8 cellular contexts compared by ENCODE assay signal in the genomic region with DNA sequence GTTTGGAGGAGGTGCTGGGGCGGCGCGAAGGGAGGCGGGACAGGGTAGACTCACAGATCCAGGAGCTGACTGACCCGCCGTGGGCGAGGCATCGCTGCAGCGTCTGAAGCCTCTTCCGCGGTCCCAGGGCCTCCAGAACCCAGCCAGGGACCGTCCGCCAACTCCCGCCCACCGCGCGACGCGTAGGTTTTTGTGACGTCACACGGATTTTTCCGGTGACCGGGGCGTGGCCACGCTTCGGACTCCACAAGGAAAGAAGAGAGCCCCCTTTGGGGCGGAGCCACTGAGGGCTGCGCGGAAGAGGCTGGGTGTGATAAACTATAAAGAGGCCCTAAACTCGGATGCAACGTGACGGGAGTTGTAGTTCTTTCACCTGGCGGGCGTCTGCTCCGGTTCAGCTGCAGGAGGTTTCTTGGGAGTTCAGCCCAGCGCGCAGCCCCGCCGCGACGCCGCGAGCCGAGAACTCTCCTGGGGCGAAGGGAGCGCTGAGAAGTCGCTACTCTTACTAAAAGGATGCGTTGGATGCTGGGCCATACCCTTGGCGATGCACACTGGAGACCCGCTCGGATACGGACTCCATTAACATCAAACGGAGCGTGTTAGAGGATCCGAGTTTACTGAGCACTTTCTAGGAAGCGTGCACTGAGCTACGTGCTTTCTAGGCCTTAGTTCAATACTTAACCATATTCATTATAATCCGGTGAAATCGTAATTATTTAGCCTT. TPM values are rescaled to one million over a fixed set of nuclear protein-coding genes. Genes with fewer than 3 reads are reported as not detected.
DNase-seq lines count a peak whose midpoint lies in the region; ATAC-seq, FAIRE-seq and TF ChIP-seq lines count a peak whose summit lies in the region.

AMN1 (minus strand) TSS at position 105 of the 724 bp plus-strand sequence; CDS start at position 92, 13 bp downstream.

- peak; percentile 83 for FAIRE-seq in pancreas (lab: Jason Lieb, UNC)

- H3K36me3 ChIP-seq in SU-DHL-6 (ENCODE audit: low read length) = no peaks in the 10 kb centered on the region
- H3K36me3 ChIP-seq in adipocyte (ENCODE audit: control insufficient read depth, insufficient read depth, low read length, severe bottlenecking) = no peaks in the 10 kb centered on the region
- H3K36me3 ChIP-seq in cardiac muscle cell = no peaks in the 10 kb centered on the region
- H3K36me3 ChIP-seq in pancreas = no peaks in the 10 kb centered on the region
- H3K36me3 ChIP-seq in tibial artery = no peaks in the 10 kb centered on the region

- H3K9ac ChIP-seq in SU-DHL-6 (ENCODE audit: low read length) (peak within 1 kb of the TSS; percentile 95), adipocyte (ENCODE audit: low read length) (peak within 1 kb of the TSS; percentile 96)

- H3K4me3 ChIP-seq in GM12865 (ENCODE audit: low read depth, low read length) (peak within 1 kb of the TSS; percentile 97), SU-DHL-6 (ENCODE audit: insufficient read depth, low read length, poor library complexity, severe bottlenecking) (peak within 1 kb of the TSS; percentile 91), adipocyte (ENCODE audit: low read length) (peak within 1 kb of the TSS; percentile 95), cardiac muscle cell (peak within 1 kb of the TSS; percentile 63), pancreas (peak within 1 kb of the TSS; percentile 55 to 56 (median 55)), tibial artery (peak within 1 kb of the TSS; percentile 63 to 66)

- H3K4me2 ChIP-seq in SU-DHL-6 (ENCODE audit: low read depth, low read length, poor library complexity, severe bottlenecking) = peak within 1 kb of the TSS; percentile 81

- DNase-seq in GM12865 (ENCODE audit: low read depth) (peak; percentile 100), NCI-H1417 (lab: John Stamatoyannopoulos, UW) (peak; percentile 100), adipocyte (ENCODE audit: low read depth) (peak; percentile 99), cardiac muscle cell (ENCODE audit: low read depth in 1 of 2, low spot score in 1 of 2) (peak; percentile 99 to 100), pancreas (peak; percentile 98 to 100 (median 99)), tibial artery (peak; percentile 100)

- intact Hi-C loops in pancreas (cut with DNase I) = no loop called here
- intact Hi-C loops in tibial artery (cut with DNase I; ENCODE audit: low total_unique reads) = loop anchor here (10.0 kb wide), 2 partner anchors 64 to 236 kb away; no protein-coding TSS in a partner anchor

- H2AFZ ChIP-seq in SU-DHL-6 (ENCODE audit: low read depth, low read length, severe bottlenecking) = peak within 1 kb of the TSS; percentile 62

- TF ChIP-seq CTCF in GM12865 (IDR thresholded peaks at IDR 0.05; ENCODE audit: insufficient read depth, low read depth, low read length, missing control alignments) (no peak), SU-DHL-6 (IDR thresholded peaks at IDR 0.05; ENCODE audit: insufficient read depth, low read length, poor library complexity, severe bottlenecking) (no peak), cardiac muscle cell (IDR thresholded peaks at IDR 0.05; ENCODE audit: low read depth, low read length) (no peak), pancreas (IDR thresholded peaks at IDR 0.05) (no peak), tibial artery (IDR thresholded peaks at IDR 0.05) (peak; percentile 6 to 35)

- WGBS in pancreas, 2 donors = 1% methylated on average over 59 of the region's 59 CpGs

- H3F3A ChIP-seq in SU-DHL-6 (ENCODE audit: insufficient read depth) = peaks cover 12% of the 10 kb centered on the region

- no peaks in the 10 kb centered on the region for H3K79me2 ChIP-seq in SU-DHL-6 (ENCODE audit: insufficient read depth, low read length)

- H3K27me3 ChIP-seq in SU-DHL-6 (ENCODE audit: low read length) (no peaks in the 10 kb centered on the region), adipocyte (replicated peaks; ENCODE audit: control insufficient read depth, insufficient read depth, low read length) (no peaks in the 10 kb centered on the region), cardiac muscle cell (no peaks in the 10 kb centered on the region), pancreas (no peaks in the 10 kb centered on the region), tibial artery (no peaks in the 10 kb centered on the region)

- H3K9me3 ChIP-seq in SU-DHL-6 (ENCODE audit: insufficient read depth, low read length) (no peaks in the 10 kb centered on the region), adipocyte (ENCODE audit: control insufficient read depth, low read length) (no peaks in the 10 kb centered on the region), cardiac muscle cell (ENCODE audit: low read depth) (no peaks in the 10 kb centered on the region), pancreas (no peaks in the 10 kb centered on the region), tibial artery (peaks cover 0 to 13% (median 0%) of the 10 kb centered on the region in 3 donors)

- H3K4me1 ChIP-seq in adipocyte (ENCODE audit: control insufficient read depth, insufficient read depth, low read length) (peaks cover 38% of the 10 kb centered on the region), cardiac muscle cell (ENCODE audit: low read depth) (peaks cover 1% of the 10 kb centered on the region), pancreas (peaks cover 0 to 13% (median 5%) of the 10 kb centered on the region in 3 donors), tibial artery (peaks cover 9 to 60% (median 29%) of the 10 kb centered on the region in 4 donors)

- peak; percentile 94 for ATAC-seq in HG02678 (IDR thresholded peaks at IDR 0.05; ENCODE audit: unreplicated experiment)
- peak; percentile 92 to 97 (median 96) for ATAC-seq in pancreas

- H4K20me1 ChIP-seq in SU-DHL-6 (ENCODE audit: low read depth, low read length) = no peaks in the 10 kb centered on the region

- no peaks in the 10 kb centered on the region for H3K9me2 ChIP-seq in SU-DHL-6 (replicated peaks; ENCODE audit: insufficient read depth, low read length)

- H3K27ac ChIP-seq in SU-DHL-6 (ENCODE audit: low read depth, low read length) = peak within 1 kb of the TSS; percentile 85
- peak within 1 kb of the TSS; percentile 89 for H3K27ac ChIP-seq in cardiac muscle cell
- peak within 1 kb of the TSS; percentile 70 to 96 (median 84) for H3K27ac ChIP-seq in pancreas
- H3K27ac ChIP-seq in tibial artery = peak within 1 kb of the TSS; percentile 92 to 95

RNA-seq across cellular contexts. Expression of gene AMN1, which starts in this region (rescaled TPM):
- total RNA-seq in cardiac muscle cell = 9.7 and 11.7 TPM in 2 replicates
- polyA plus RNA-seq in cardiac muscle cell = 18.1 and 20.6 TPM in 2 replicates
- total RNA-seq in pancreas = 1 to 10 TPM; 3.5 to 6.1 (median 4.8) TPM
- 1 to 10 TPM; 4.7 to 8.4 TPM for polyA plus RNA-seq in pancreas

Comparison
In these comparisons a context has a peak if more than half of its experiments do, and no peak if none do; other contexts are left out.
1. Peak in every context shown above with its lines: DNase-seq, ATAC-seq, H3K4me3 ChIP-seq and H3K27ac ChIP-seq.
2. CTCF ChIP-seq: peak in tibial artery (2 of 2); none in GM12865 (single experiment), SU-DHL-6 (single experiment), cardiac muscle cell (single experiment) and pancreas (0 of 4).